In genomic region chr17:43832976-43833829, GRCh38 we compare ENCODE assay signal across 1 cellular context.
TF ChIP-seq lines count a peak whose summit lies in the region.

A gene with protein sequence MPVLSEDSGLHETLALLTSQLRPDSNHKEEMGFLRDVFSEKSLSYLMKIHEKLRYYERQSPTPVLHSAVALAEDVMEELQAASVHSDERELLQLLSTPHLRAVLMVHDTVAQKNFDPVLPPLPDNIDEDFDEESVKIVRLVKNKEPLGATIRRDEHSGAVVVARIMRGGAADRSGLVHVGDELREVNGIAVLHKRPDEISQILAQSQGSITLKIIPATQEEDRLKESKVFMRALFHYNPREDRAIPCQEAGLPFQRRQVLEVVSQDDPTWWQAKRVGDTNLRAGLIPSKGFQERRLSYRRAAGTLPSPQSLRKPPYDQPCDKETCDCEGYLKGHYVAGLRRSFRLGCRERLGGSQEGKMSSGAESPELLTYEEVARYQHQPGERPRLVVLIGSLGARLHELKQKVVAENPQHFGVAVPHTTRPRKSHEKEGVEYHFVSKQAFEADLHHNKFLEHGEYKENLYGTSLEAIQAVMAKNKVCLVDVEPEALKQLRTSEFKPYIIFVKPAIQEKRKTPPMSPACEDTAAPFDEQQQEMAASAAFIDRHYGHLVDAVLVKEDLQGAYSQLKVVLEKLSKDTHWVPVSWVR (minus strand): TSS chr17:43833146. CDS start chr17:43831906, 1,240 bp downstream.

TF ChIP-seq in HEK293, 187 proteins besides CTCF, POLR2A, EP300 and RAD21 (continued from another document):
- peak; percentile 90 for TF ChIP-seq ZNF398 (tag by site-specific recombination; IDR thresholded peaks at IDR 0.05)
- peak; percentile 18; the same call in 1 of the 2 replicates for TF ChIP-seq KLF9 (tag by site-specific recombination; IDR thresholded peaks at IDR 0.05; ENCODE audit: low read depth)
- no peak for TF ChIP-seq ZNF138 (tag by site-specific recombination; IDR thresholded peaks at IDR 0.05; ENCODE audit: borderline replicate concordance)
- peak; percentile 18; the same call in 1 of the 2 replicates for TF ChIP-seq ZNF324 (tag by site-specific recombination; IDR thresholded peaks at IDR 0.05)
- TF ChIP-seq HOXC10 (CRISPR knock-in tag; IDR thresholded peaks at IDR 0.05): peak; percentile 53; the same call in 1 of the 2 replicates
- no peak; the same call in 1 of the 2 replicates for TF ChIP-seq ZNF2 (tag by site-specific recombination; IDR thresholded peaks at IDR 0.05)
- TF ChIP-seq ZNF211 (tag by site-specific recombination; IDR thresholded peaks at IDR 0.05; ENCODE audit: low read depth): no peak
- peak; percentile 18 for TF ChIP-seq ZIC2 (tag by site-specific recombination; IDR thresholded peaks at IDR 0.05)
- TF ChIP-seq ZSCAN5A (tag by site-specific recombination; IDR thresholded peaks at IDR 0.05): no peak
- TF ChIP-seq ZBTB44 (tag by site-specific recombination; IDR thresholded peaks at IDR 0.05): peak; percentile 36; the same call in 1 of the 2 replicates
- TF ChIP-seq ZNF626 (tag by site-specific recombination; IDR thresholded peaks at IDR 0.05): no peak
- TF ChIP-seq SP3 (tag by site-specific recombination; IDR thresholded peaks at IDR 0.05): no peak
